Comparison of ENCODE assay signal across 17 cellular contexts in the genomic region with DNA sequence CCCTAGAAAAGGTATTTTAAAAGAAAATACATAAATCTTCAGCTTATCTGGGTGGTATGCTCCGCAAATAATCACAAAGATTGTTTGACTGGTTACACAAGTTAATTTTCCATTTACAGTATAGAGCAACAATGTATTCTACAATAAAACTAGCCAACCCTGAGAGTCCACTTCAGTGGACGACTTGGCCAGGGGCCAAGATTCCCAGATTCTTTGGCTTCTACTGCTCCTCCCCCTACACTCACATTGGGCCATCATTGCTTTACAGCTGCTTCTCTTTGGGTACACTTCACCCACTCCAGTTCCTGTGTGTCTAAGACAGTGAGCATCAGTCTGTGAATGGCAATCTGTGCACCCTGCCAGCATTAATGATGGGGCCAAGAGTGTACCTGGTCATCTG. TPM values are rescaled to one million over a fixed set of nuclear protein-coding genes. Genes with fewer than 3 reads are reported as not detected.
A peak's percentile ranks its signal among the peaks of the same experiment; 100 is the strongest.
DNase-seq lines count a peak whose midpoint lies in the region; ATAC-seq and TF ChIP-seq lines count a peak whose summit lies in the region.
"Had no signal": no experiment of that assay in that cellular context is flagged by ENCODE, and none has a peak within 500 bp of the region (broad histone marks: within the 10 kb centered on the region; RNA-seq: fewer than 3 reads in every experiment).

No MANE protein-coding gene starts in this region.

- no peak for TF ChIP-seq POLR2A in ovary (IDR thresholded peaks at IDR 0.05)

- H3K79me2 ChIP-seq in MM.1S (ENCODE audit: low read length) (no peaks in the 10 kb centered on the region), Karpas-422 (ENCODE audit: low read length) (no peaks in the 10 kb centered on the region)

- H3K9me3 ChIP-seq in ovary (no peaks in the 10 kb centered on the region), MM.1S (replicated peaks; ENCODE audit: insufficient read depth, low read length) (no peaks in the 10 kb centered on the region), Karpas-422 (ENCODE audit: low read length) (no peaks in the 10 kb centered on the region)

- no peaks in the 10 kb centered on the region for H3K9me3 Mint-ChIP-seq in chondrocyte (ENCODE audit: low read depth)
- H3K9me3 Mint-ChIP-seq: activated naive CD8-positive, alpha-beta T cell treated with anti-CD3 and anti-CD28 coated beads, Interleukin-2, amount 50 U/mL, for 24 hours had no signal

- H3K4me1 ChIP-seq in ovary (ENCODE audit: insufficient read depth) = peaks cover 16% of the 10 kb centered on the region
- no peaks in the 10 kb centered on the region for H3K4me1 ChIP-seq in MM.1S (ENCODE audit: low read length)
- H3K4me1 ChIP-seq in Karpas-422 (ENCODE audit: low read length) = no peaks in the 10 kb centered on the region

- TF ChIP-seq EP300 in ovary (IDR thresholded peaks at IDR 0.05) = no peak

- TF ChIP-seq CTCF in chondrocyte (IDR thresholded peaks at IDR 0.05) (no peak), ovary (IDR thresholded peaks at IDR 0.05) (no peak), MM.1S (IDR thresholded peaks at IDR 0.05; ENCODE audit: low read length) (no peak)

- H3K27me3 Mint-ChIP-seq in chondrocyte (ENCODE audit: low read depth) = no peaks in the 10 kb centered on the region

- intact Hi-C loops in ovary (cut with DNase I) = no loop called here

- ATAC-seq in HG03135 (IDR thresholded peaks at IDR 0.05; ENCODE audit: unreplicated experiment) = no peak
- ATAC-seq: activated naive CD8-positive, alpha-beta T cell treated with anti-CD3 and anti-CD28 coated beads, Interleukin-2, amount 50 U/mL, for 24 hours; naive thymus-derived CD4-positive, alpha-beta T cell had no signal

- peak; percentile 52 for DNase-seq in DMS79 treated with DMSO at 0.1 percent for 48 hours (lab: John Stamatoyannopoulos, UW)
- peak; percentile 35 for DNase-seq in NCI-H1105 treated with DMSO at 0.1 percent for 48 hours (lab: John Stamatoyannopoulos, UW)
- DNase-seq in chondrocyte (ENCODE audit: low spot score) = no peak
- peak in 4 of 5 donors; percentile 42 to 58 (median 49) for DNase-seq in ovary
- DNase-seq in AML-193 (lab: John Stamatoyannopoulos, UW) = no peak
- no peak for DNase-seq in MM.1S
- DNase-seq in Karpas-422 = no peak
- DNase-seq: activated CD4-positive, alpha-beta T cell treated with anti-CD3 and anti-CD28 coated beads, Interleukin-2, amount 50 U/mL, for 4 hours; activated naive CD8-positive, alpha-beta T cell treated with anti-CD3 and anti-CD28 coated beads, Interleukin-2, amount 50 U/mL, for 24 hours; CD4-positive, CD25-positive, alpha-beta regulatory T cell; head of caudate nucleus; naive thymus-derived CD4-positive, alpha-beta T cell; NK-92 treated with Interleukin-12 subunit alpha and Interleukin-12 subunit beta, amount 100 ng/mL, for 24 hours; Right ventricle myocardium superior; stimulated activated CD4-positive, alpha-beta T cell treated with anti-CD3 and anti-CD28 coated beads, Interleukin-2, amount 100 ng/mL, for 48 hours; transverse colon had no signal

- no peaks in the 10 kb centered on the region for H3K27me3 ChIP-seq in ovary
- H3K27me3 ChIP-seq in MM.1S (replicated peaks; ENCODE audit: insufficient read depth, low read length) = no peaks in the 10 kb centered on the region
- no peaks in the 10 kb centered on the region for H3K27me3 ChIP-seq in Karpas-422 (ENCODE audit: low read length)
- H3K27me3 ChIP-seq: transverse colon had no signal

- no peak overlapping the region for H3K27ac ChIP-seq in ovary
- no peak overlapping the region for H3K27ac ChIP-seq in MM.1S (ENCODE audit: low read length)
- H3K27ac ChIP-seq in Karpas-422 (ENCODE audit: low read length) = no peak overlapping the region

- H3K36me3 ChIP-seq in ovary (no peaks in the 10 kb centered on the region), MM.1S (replicated peaks; ENCODE audit: insufficient read depth, low read length) (no peaks in the 10 kb centered on the region), Karpas-422 (ENCODE audit: insufficient read depth, low read length) (no peaks in the 10 kb centered on the region)
- H3K36me3 ChIP-seq: transverse colon had no signal

- H3K9me2 ChIP-seq in MM.1S (replicated peaks; ENCODE audit: insufficient read depth, low read length) (no peaks in the 10 kb centered on the region), Karpas-422 (replicated peaks; ENCODE audit: insufficient read depth, low read length) (no peaks in the 10 kb centered on the region)

- H3K9ac ChIP-seq in MM.1S (ENCODE audit: low read length) = no peak overlapping the region
- H3K9ac ChIP-seq in Karpas-422 (ENCODE audit: low read length) = no peak overlapping the region

- no peaks in the 10 kb centered on the region for H3F3A ChIP-seq in MM.1S (ENCODE audit: insufficient read depth, low read length)

- H3K4me2 ChIP-seq in MM.1S (ENCODE audit: low read depth, low read length) (no peak overlapping the region), Karpas-422 (ENCODE audit: low read depth, low read length, poor library complexity, severe bottlenecking) (no peak overlapping the region)

- H3K4me3 ChIP-seq in ovary (no peak overlapping the region), MM.1S (ENCODE audit: low read length) (no peak overlapping the region), Karpas-422 (ENCODE audit: low read length) (no peak overlapping the region)
- H3K4me3 ChIP-seq: transverse colon had no signal

- H3K4me1 Mint-ChIP-seq in chondrocyte (ENCODE audit: low read depth) = peaks cover 66% of the 10 kb centered on the region
- H3K4me1 Mint-ChIP-seq: activated naive CD8-positive, alpha-beta T cell treated with anti-CD3 and anti-CD28 coated beads, Interleukin-2, amount 50 U/mL, for 24 hours; CD4-positive, CD25-positive, alpha-beta regulatory T cell; naive thymus-derived CD4-positive, alpha-beta T cell had no signal

- peaks cover 3% of the 10 kb centered on the region for H3K36me3 Mint-ChIP-seq in chondrocyte (ENCODE audit: low read depth)
- H3K36me3 Mint-ChIP-seq: CD4-positive, CD25-positive, alpha-beta regulatory T cell; naive thymus-derived CD4-positive, alpha-beta T cell had no signal

- H4K20me1 ChIP-seq in MM.1S (ENCODE audit: insufficient read depth, low read length) (no peaks in the 10 kb centered on the region), Karpas-422 (ENCODE audit: insufficient read depth, low read depth, low read length) (no peaks in the 10 kb centered on the region)

- H3K4me3 Mint-ChIP-seq in chondrocyte (ENCODE audit: unreplicated experiment) = no peak overlapping the region
- H3K4me3 Mint-ChIP-seq: activated naive CD8-positive, alpha-beta T cell treated with anti-CD3 and anti-CD28 coated beads, Interleukin-2, amount 50 U/mL, for 24 hours; CD4-positive, CD25-positive, alpha-beta regulatory T cell; naive thymus-derived CD4-positive, alpha-beta T cell had no signal

- H2AFZ ChIP-seq in MM.1S (ENCODE audit: low read length) = no peak overlapping the region
- H2AFZ ChIP-seq in Karpas-422 (ENCODE audit: low read length) = no peak overlapping the region

- WGBS in ovary, 3 donors = 27 to 59% (median 54%) methylated on average over 2 of the region's 2 CpGs

- H3K27ac Mint-ChIP-seq in chondrocyte (ENCODE audit: unreplicated experiment) = peak overlapping the region; percentile 68
- H3K27ac Mint-ChIP-seq: activated naive CD8-positive, alpha-beta T cell treated with anti-CD3 and anti-CD28 coated beads, Interleukin-2, amount 50 U/mL, for 24 hours; CD4-positive, CD25-positive, alpha-beta regulatory T cell; naive thymus-derived CD4-positive, alpha-beta T cell had no signal

RNA-seq across cellular contexts. Expression of a gene that starts 17.2 kb away (rescaled TPM):
- total RNA-seq in chondrocyte (48.2 to 103 TPM (median 60.5 TPM) in 3 replicates), ovary (10 to 100 TPM; 22.2 to 34.8 (median 27.2) TPM)
- polyA plus RNA-seq in ovary = 10 to 100 TPM in 1 of 2 donors, 1 to 10 TPM in 1; 6.3 to 18.2 TPM
- 0.11 TPM in 1 of 2 replicates, not detected in the other for total RNA-seq in Karpas-422 (2014; rRNA removed; shearing (Covaris generic); ENCODE audit: low replicate concordance)
- polyA plus RNA-seq: CD4-positive, CD25-positive, alpha-beta regulatory T cell; naive thymus-derived CD4-positive, alpha-beta T cell had no signal

Comparison
In these comparisons a context has a peak if more than half of its experiments do, and no peak if none do; other contexts are left out.
1. DNase-seq: peak in DMS79 treated with DMSO at 0.1 percent for 48 hours (single experiment), NCI-H1105 treated with DMSO at 0.1 percent for 48 hours (single experiment) and ovary (4 of 5); none in chondrocyte (single experiment), AML-193 (0 of 2), MM.1S (single experiment) and Karpas-422 (single experiment).
2. RNA of a gene that starts 17.2 kb away (total RNA-seq): 48.2 to 103 TPM in chondrocyte and 22.2 to 34.8 TPM in ovary; 0.11 TPM in Karpas-422; every median in the first group is over 10 times any median in the second.